ENCODE assay signal across 8 cellular contexts in genomic region chr1:213987422-213987875, GRCh38. TPM values are rescaled to one million over a fixed set of nuclear protein-coding genes. Genes with fewer than 3 reads are reported as not detected.
DNase-seq lines count a peak whose midpoint lies in the region; ATAC-seq, FAIRE-seq and TF ChIP-seq lines count a peak whose summit lies in the region.

No MANE protein-coding gene starts in this region.

- POLR2A ChIA-PET in A549 (lab: Yijun Ruan, JAX) = interaction anchor here (0.6 to 0.7 kb wide), 2 partner anchors 15 to 130 kb away, joined by 3 to 4 read pairs; no protein-coding TSS in a partner anchor

- 1% methylated on average over 28 of the region's 32 CpGs for WGBS in A549 (ENCODE audit: missing lambda C conversion rate)

- peak; percentile 33 to 67; a peak in 5 of 6 replicates for ATAC-seq in A549
- ATAC-seq in GM18870 (IDR thresholded peaks at IDR 0.05; ENCODE audit: unreplicated experiment) = peak; percentile 18
- peak; percentile 35 for ATAC-seq in HG03469 (IDR thresholded peaks at IDR 0.05; ENCODE audit: unreplicated experiment)
- ATAC-seq in activated naive CD8-positive, alpha-beta T cell treated with anti-CD3 and anti-CD28 coated beads, Interleukin-2, amount 50 U/mL, for 24 hours = peak; percentile 8

- FAIRE-seq in A549 (lab: Jason Lieb, UNC) = no peak

- TF ChIP-seq EP300 in A549 (IDR thresholded peaks at IDR 0.05) = no peak

- H3K27ac Mint-ChIP-seq in activated naive CD8-positive, alpha-beta T cell treated with anti-CD3 and anti-CD28 coated beads, Interleukin-2, amount 50 U/mL, for 24 hours = no peak overlapping the region

- peaks cover 84% of the 10 kb centered on the region for H3K27me3 Mint-ChIP-seq in activated naive CD8-positive, alpha-beta T cell treated with anti-CD3 and anti-CD28 coated beads, Interleukin-2, amount 50 U/mL, for 24 hours

- no peak for TF ChIP-seq RAD21 in A549 (conservative IDR thresholded peaks at IDR 0.05 in 1 of 2, IDR thresholded peaks at IDR 0.05 in 1 of 2)

- in situ Hi-C loops in ACHN (cut with HindIII; ENCODE audit: low pct_ligation_motif_present, low pct_unique_long_range_greater_than_20kb, low sequenced_read_pairs) = no loop called here

- H3K27me3 ChIP-seq in stomach smooth muscle (ENCODE audit: control insufficient read depth in 1 of 2, insufficient read depth in 2 of 2, low read length in 2 of 2) = peaks cover 49 to 66% of the 10 kb centered on the region in 2 donors

- no peak for TF ChIP-seq CTCF in A549 (IDR thresholded peaks at IDR 0.05)

- H3K9ac ChIP-seq in stomach smooth muscle (ENCODE audit: low read length in 2 of 2) = peak overlapping the region in 1 of 2 donors; percentile 66

- TF ChIP-seq POLR2A in A549 (IDR thresholded peaks at IDR 0.05; ENCODE audit: low read length) = no peak

- H3K4me1 ChIP-seq in A549 (peaks cover 6% of the 10 kb centered on the region; the same call in 2 of the 3 replicates), stomach smooth muscle (ENCODE audit: control insufficient read depth, insufficient read depth, low read length) (peaks cover 35% of the 10 kb centered on the region)

- CTCF ChIA-PET in A549 (lab: Yijun Ruan, JAX) = no interaction called here

- peaks cover 34% of the 10 kb centered on the region for H3K4me1 Mint-ChIP-seq in activated naive CD8-positive, alpha-beta T cell treated with anti-CD3 and anti-CD28 coated beads, Interleukin-2, amount 50 U/mL, for 24 hours

- H3K27ac ChIP-seq in A549 (peak overlapping the region; percentile 41 to 59; a peak in 5 of 6 replicates), stomach smooth muscle (ENCODE audit: low read length) (peak overlapping the region; percentile 60)

- peaks cover 2% of the 10 kb centered on the region for H3K36me3 Mint-ChIP-seq in activated naive CD8-positive, alpha-beta T cell treated with anti-CD3 and anti-CD28 coated beads, Interleukin-2, amount 50 U/mL, for 24 hours (ENCODE audit: low read depth)

- H3K9me3 ChIP-seq in A549 (no peaks in the 10 kb centered on the region; the same call in 2 of the 3 replicates), iPS-18c (ENCODE audit: control insufficient read depth, insufficient read depth, low read length) (no peaks in the 10 kb centered on the region), stomach smooth muscle (ENCODE audit: control insufficient read depth in 2 of 2, low read length in 2 of 2) (no peaks in the 10 kb centered on the region)

- H3K9me3 Mint-ChIP-seq in activated naive CD8-positive, alpha-beta T cell treated with anti-CD3 and anti-CD28 coated beads, Interleukin-2, amount 50 U/mL, for 24 hours = no peaks in the 10 kb centered on the region

- H3K4me2 ChIP-seq in A549 = peak overlapping the region; percentile 98

- peak overlapping the region; percentile 79 for H3K4me3 Mint-ChIP-seq in activated naive CD8-positive, alpha-beta T cell treated with anti-CD3 and anti-CD28 coated beads, Interleukin-2, amount 50 U/mL, for 24 hours

- no peaks in the 10 kb centered on the region for H3K36me3 ChIP-seq in stomach smooth muscle (ENCODE audit: control insufficient read depth in 2 of 2, insufficient read depth in 2 of 2, low read length in 2 of 2)

- H3K4me3 ChIP-seq in A549 (peak overlapping the region; percentile 77), iPS-18c (ENCODE audit: insufficient read depth, low read depth, low read length) (peak overlapping the region; percentile 64), stomach smooth muscle (ENCODE audit: low read length in 2 of 2) (peak overlapping the region; percentile 79 to 88)

- no peak for DNase-seq in A549 (ENCODE audit: low read depth in 1 of 2, low spot score in 1 of 2)
- DNase-seq in activated naive CD8-positive, alpha-beta T cell treated with anti-CD3 and anti-CD28 coated beads, Interleukin-2, amount 50 U/mL, for 24 hours = no peak
- DNase-seq in ACHN = no peak
- DNase-seq in ureter (ENCODE audit: low spot score) = no peak

TF ChIP-seq in A549, 52 proteins besides CTCF, POLR2A, EP300 and RAD21 (continues in another document):
- TF ChIP-seq GATA3 (IDR thresholded peaks at IDR 0.05; ENCODE audit: borderline replicate concordance) (no peak), USF2 (IDR thresholded peaks at IDR 0.05) (no peak), ZFP36 (IDR thresholded peaks at IDR 0.05; ENCODE audit: borderline replicate concordance, partially characterized antibody) (no peak), ZNF302 (CRISPR knock-in tag; IDR thresholded peaks at IDR 0.05) (no peak), E2F6 (IDR thresholded peaks at IDR 0.05; ENCODE audit: borderline replicate concordance, low read depth) (no peak), FOSL2 (IDR thresholded peaks at IDR 0.05) (no peak), FOSL2 (CRISPR knock-in tag; IDR thresholded peaks at IDR 0.05) (no peak), CEBPB (IDR thresholded peaks at IDR 0.05) (no peak), MAFK (IDR thresholded peaks at IDR 0.05; ENCODE audit: partially characterized antibody) (no peak), NR3C1 (IDR thresholded peaks at IDR 0.05) (no peak), BCL3 (IDR thresholded peaks at IDR 0.05) (no peak), ATOH8 (CRISPR knock-in tag; IDR thresholded peaks at IDR 0.05; ENCODE audit: low read depth) (no peak), KDM5A (IDR thresholded peaks at IDR 0.05) (no peak), REST (IDR thresholded peaks at IDR 0.05) (no peak), PBX3 (IDR thresholded peaks at IDR 0.05) (no peak)

RNA-seq across cellular contexts. Expression of gene PROX1, which starts 0.3 kb away (rescaled TPM):
- 0.01 and 0.06 TPM in 2 replicates for polyA plus RNA-seq in A549 (2011; rRNA removed)
- 0.01 TPM in 2 replicates for polyA plus RNA-seq in A549 (2012; cell fraction: cytosol; rRNA removed)
- 0.02 and 0.04 TPM in 2 replicates for polyA plus RNA-seq in A549 (2012; cell fraction: nucleus; rRNA removed)
- 0.01 to 0.03 TPM in 2 of 3 replicates, not detected in the other for polyA plus RNA-seq in A549 (2017; fragmentation: RNase III; extraction: RNeasy Plus Mini Kit Qiagen cat#74134 plus additional on column Dnase treatment)
- polyA minus RNA-seq in A549 (2011; rRNA and poly(A)+ RNA removed) = 0.12 and 1.0 TPM in 2 replicates
- 3.0 TPM for total RNA-seq in ureter
